29 cellular contexts compared by ENCODE assay signal in genomic region chr4:174224550-174224949, GRCh38.
"Had no signal": no experiment of that assay in that cellular context is flagged by ENCODE, and none has a peak within 500 bp of the region (broad histone marks: within the 10 kb centered on the region; RNA-seq: fewer than 3 reads in every experiment).

No MANE protein-coding gene starts in this region.

- ATAC-seq: stimulated activated effector memory CD8-positive, alpha-beta T cell treated with anti-CD3 and anti-CD28 coated beads, Interleukin-12 subunit alpha, Interleukin-12 subunit beta, amount 100 ng/mL, for 72 hours; stimulated activated memory B cell treated with anti-CD40 and anti-IgM and Interleukin-4, amounts not matched to agents 10 μg/mL and 1 μg/mL and 100 μg/mL, for 72 hours; stimulated activated naive B cell treated with anti-CD40 and anti-IgM and Interleukin-4, amounts not matched to agents 10 μg/mL and 1 μg/mL and 100 μg/mL, for 72 hours; stimulated activated naive CD8-positive, alpha-beta T cell treated with anti-CD3 and anti-CD28 coated beads, Interleukin-15, amount 100 ng/mL, for 72 hours; stimulated activated naive CD8-positive, alpha-beta T cell treated with anti-CD3 and anti-CD28 coated beads, Interleukin-15, Interleukin-2, amounts not matched to agents 100 U/mL and 50 U/mL, for 24 hours; upper lobe of right lung had no signal

- H3K36me3 ChIP-seq: stomach, suprapubic skin, thoracic aorta, thyroid gland, tibial artery, tibial nerve, transverse colon, upper lobe of left lung, upper lobe of right lung, uterus, vagina had no signal

- H3K36me3 Mint-ChIP-seq: stimulated activated effector memory CD8-positive, alpha-beta T cell treated with anti-CD3 and anti-CD28 coated beads, Interleukin-12 subunit alpha, Interleukin-12 subunit beta, amount 100 ng/mL, for 72 hours; stimulated activated memory B cell treated with anti-CD40 and anti-IgM and Interleukin-4, amounts not matched to agents 10 μg/mL and 1 μg/mL and 100 μg/mL, for 72 hours; stimulated activated naive B cell treated with anti-CD40 and anti-IgM and Interleukin-4, amounts not matched to agents 10 μg/mL and 1 μg/mL and 100 μg/mL, for 72 hours; type B pancreatic cell had no signal

- H3K4me3 ChIP-seq: stomach, suprapubic skin, testis, thoracic aorta, thyroid gland, tibial artery, tibial nerve, transverse colon, upper lobe of left lung, upper lobe of right lung, uterus, vagina had no signal

- H3K27me3 ChIP-seq: testis, thyroid gland, tibial artery, upper lobe of left lung, uterus, vagina had no signal

- H3K9me3 Mint-ChIP-seq: stimulated activated effector memory CD8-positive, alpha-beta T cell treated with anti-CD3 and anti-CD28 coated beads, Interleukin-12 subunit alpha, Interleukin-12 subunit beta, amount 100 ng/mL, for 72 hours; stimulated activated memory B cell treated with anti-CD40 and anti-IgM and Interleukin-4, amounts not matched to agents 10 μg/mL and 1 μg/mL and 100 μg/mL, for 72 hours; stimulated activated naive B cell treated with anti-CD40 and anti-IgM and Interleukin-4, amounts not matched to agents 10 μg/mL and 1 μg/mL and 100 μg/mL, for 72 hours; stimulated activated naive CD8-positive, alpha-beta T cell treated with anti-CD3 and anti-CD28 coated beads, Interleukin-15, amount 100 ng/mL, for 72 hours; stimulated activated naive CD8-positive, alpha-beta T cell treated with anti-CD3 and anti-CD28 coated beads, Interleukin-15, Interleukin-2, amounts not matched to agents 100 ng/mL and 50 ng/mL, for 24 hours; type B pancreatic cell had no signal

- H3K4me3 Mint-ChIP-seq: stimulated activated effector memory CD8-positive, alpha-beta T cell treated with anti-CD3 and anti-CD28 coated beads, Interleukin-12 subunit alpha, Interleukin-12 subunit beta, amount 100 ng/mL, for 72 hours; stimulated activated memory B cell treated with anti-CD40 and anti-IgM and Interleukin-4, amounts not matched to agents 10 μg/mL and 1 μg/mL and 100 μg/mL, for 72 hours; stimulated activated naive B cell treated with anti-CD40 and anti-IgM and Interleukin-4, amounts not matched to agents 10 μg/mL and 1 μg/mL and 100 μg/mL, for 72 hours; stimulated activated naive CD8-positive, alpha-beta T cell treated with anti-CD3 and anti-CD28 coated beads, Interleukin-15, amount 100 ng/mL, for 72 hours; stimulated activated naive CD8-positive, alpha-beta T cell treated with anti-CD3 and anti-CD28 coated beads, Interleukin-15, Interleukin-2, amounts not matched to agents 100 ng/mL and 50 ng/mL, for 24 hours; type B pancreatic cell had no signal

- H3K27ac Mint-ChIP-seq: stimulated activated effector memory CD8-positive, alpha-beta T cell treated with anti-CD3 and anti-CD28 coated beads, Interleukin-12 subunit alpha, Interleukin-12 subunit beta, amount 100 ng/mL, for 72 hours; stimulated activated memory B cell treated with anti-CD40 and anti-IgM and Interleukin-4, amounts not matched to agents 10 μg/mL and 1 μg/mL and 100 μg/mL, for 72 hours; stimulated activated naive B cell treated with anti-CD40 and anti-IgM and Interleukin-4, amounts not matched to agents 10 μg/mL and 1 μg/mL and 100 μg/mL, for 72 hours; stimulated activated naive CD8-positive, alpha-beta T cell treated with anti-CD3 and anti-CD28 coated beads, Interleukin-15, Interleukin-2, amounts not matched to agents 100 ng/mL and 50 ng/mL, for 24 hours; type B pancreatic cell had no signal

- FAIRE-seq: urothelium cell line had no signal

- H3K4me1 ChIP-seq: suprapubic skin, testis, thyroid gland, tibial nerve, transverse colon, upper lobe of left lung, upper lobe of right lung, uterus, vagina had no signal

- H3K4me1 Mint-ChIP-seq: stimulated activated effector memory CD8-positive, alpha-beta T cell treated with anti-CD3 and anti-CD28 coated beads, Interleukin-12 subunit alpha, Interleukin-12 subunit beta, amount 100 ng/mL, for 72 hours; stimulated activated memory B cell treated with anti-CD40 and anti-IgM and Interleukin-4, amounts not matched to agents 10 μg/mL and 1 μg/mL and 100 μg/mL, for 72 hours; stimulated activated naive B cell treated with anti-CD40 and anti-IgM and Interleukin-4, amounts not matched to agents 10 μg/mL and 1 μg/mL and 100 μg/mL, for 72 hours; stimulated activated naive CD8-positive, alpha-beta T cell treated with anti-CD3 and anti-CD28 coated beads, Interleukin-15, amount 100 ng/mL, for 72 hours had no signal

- H3K27ac ChIP-seq: stomach, suprapubic skin, testis, thoracic aorta, thyroid gland, tibial artery, tibial nerve, upper lobe of left lung, upper lobe of right lung, uterus, vagina had no signal

- H3K9me3 ChIP-seq: stomach, suprapubic skin, testis, thoracic aorta, thyroid gland, tibial artery, tibial nerve, transverse colon, upper lobe of left lung, upper lobe of right lung, uterus, vagina had no signal

- DNase-seq: stimulated activated CD4-positive, alpha-beta T cell treated with anti-CD3 and anti-CD28 coated beads, Interleukin-2, amount 100 ng/mL, for 48 hours; stimulated activated CD4-positive, alpha-beta T cell treated with anti-CD3 and anti-CD28 coated beads, Interleukin-4, amount 100 ng/mL, for 1 hour; stimulated activated CD4-positive, alpha-beta T cell treated with anti-CD3 and anti-CD28 coated beads, Interleukin-4, amount 100 ng/mL, for 24 hours; stimulated activated CD4-positive, alpha-beta T cell treated with anti-CD3 and anti-CD28 coated beads, Interleukin-4, amount 100 ng/mL, for 4 hours; stimulated activated CD8-positive, alpha-beta memory T cell treated with anti-CD3 and anti-CD28 coated beads, Interleukin-4, amount 100 ng/mL, for 48 hours; stimulated activated naive B cell treated with anti-CD40 and anti-IgM and Interleukin-4, amounts not matched to agents 10 μg/mL and 1 μg/mL and 100 μg/mL, for 72 hours; stimulated activated naive CD4-positive, alpha-beta T cell; stimulated activated naive CD4-positive, alpha-beta T cell treated with Interleukin-2 at 50 U/mL for 16 hours; stimulated activated naive CD8-positive, alpha-beta T cell treated with anti-CD3 and anti-CD28 coated beads, Interleukin-15, amount 100 ng/mL, for 72 hours; stimulated activated naive CD8-positive, alpha-beta T cell treated with anti-CD3 and anti-CD28 coated beads, Interleukin-15, Interleukin-2, amounts not matched to agents 100 U/mL and 50 U/mL, for 24 hours; stomach; substantia nigra; testis; thyroid gland; tibial artery; transverse colon; trophoblast cell; upper lobe of left lung; upper lobe of right lung; uterus had no signal
